Comparison of ENCODE assay signal across 8 cellular contexts in genomic region chr17:82244413-82245140, GRCh38. TPM values are rescaled to one million over a fixed set of nuclear protein-coding genes. Genes with fewer than 3 reads are reported as not detected.
DNase-seq lines count a peak whose midpoint lies in the region; ATAC-seq and TF ChIP-seq lines count a peak whose summit lies in the region.

No MANE protein-coding gene starts in this region.

- CTCF ChIA-PET in activated CD4-positive, alpha-beta T cell treated with anti-CD3 and anti-CD28 coated beads, Interleukin-2, amount 10 ng/mL, durations not matched to agents 7 days and 5 days (lab: Charles Lee), result interaction anchor here (0.6 to 2.6 kb wide), 6 partner anchors 11 to 295 kb away, joined by 3 to 7 read pairs (median 4); no protein-coding TSS in a partner anchor

- no peaks in the 10 kb centered on the region for H3K9me3 Mint-ChIP-seq in activated CD4-positive, alpha-beta T cell treated with anti-CD3 and anti-CD28 coated beads, Interleukin-2, amount 10 ng/mL, durations not matched to agents 7 days and 5 days

- DNase-seq in activated CD4-positive, alpha-beta T cell treated with anti-CD3 and anti-CD28 coated beads, Interleukin-2, amount 10 ng/mL, durations not matched to agents 7 days and 5 days, result peak; percentile 46
- DNase-seq in activated CD4-positive, alpha-beta T cell treated with anti-CD3 and anti-CD28 coated beads, Interleukin-2, amount 50 U/mL, for 1 hour, result no peak
- peak; percentile 63 for DNase-seq in RKO (ENCODE audit: low spot score)
- peak; percentile 52 for DNase-seq in epithelial cell of esophagus (ENCODE audit: low read depth)
- no peak for DNase-seq in gastrocnemius medialis
- DNase-seq in posterior vena cava (ENCODE audit: low spot score), result no peak

- ATAC-seq in gastrocnemius medialis, result no peak
- no peak for ATAC-seq in HG03521 (IDR thresholded peaks at IDR 0.05; ENCODE audit: unreplicated experiment)
- ATAC-seq in GM19463 (IDR thresholded peaks at IDR 0.05; ENCODE audit: unreplicated experiment), result no peak

- peak; percentile 63 for TF ChIP-seq CTCF in epithelial cell of esophagus (IDR thresholded peaks at IDR 0.05; ENCODE audit: insufficient read depth, low read depth, low read length, missing control alignments)
- TF ChIP-seq CTCF in gastrocnemius medialis (IDR thresholded peaks at IDR 0.05 in 4 of 5, conservative IDR thresholded peaks at IDR 0.05 in 1 of 5), result peak; percentile 29 to 65 (median 45)

- no peaks in the 10 kb centered on the region for H3K27me3 ChIP-seq in gastrocnemius medialis

- no peaks in the 10 kb centered on the region for H3K9me3 ChIP-seq in gastrocnemius medialis

- TF ChIP-seq POLR2A in gastrocnemius medialis (IDR thresholded peaks at IDR 0.05), result no peak

- H3K27me3 Mint-ChIP-seq in activated CD4-positive, alpha-beta T cell treated with anti-CD3 and anti-CD28 coated beads, Interleukin-2, amount 10 ng/mL, durations not matched to agents 7 days and 5 days, result no peaks in the 10 kb centered on the region

- in situ Hi-C loops in gastrocnemius medialis (cut with MboI; ENCODE audit: low sequenced_read_pairs in 4 of 4), result no loop called here

- POLR2A ChIA-PET in activated CD4-positive, alpha-beta T cell treated with anti-CD3 and anti-CD28 coated beads, Interleukin-2, amount 10 ng/mL, durations not matched to agents 7 days and 5 days (lab: Charles Lee), result no interaction called here

- H3K4me3 ChIP-seq in epithelial cell of esophagus (ENCODE audit: low read length) (no peak overlapping the region), gastrocnemius medialis (no peak overlapping the region)

- peaks cover 63 to 65% of the 10 kb centered on the region in 2 donors for H3K4me1 ChIP-seq in gastrocnemius medialis

- H3K27ac ChIP-seq in gastrocnemius medialis, result peak overlapping the region; percentile 28 to 98 (median 91)

- peaks cover 44% of the 10 kb centered on the region for H3K4me1 Mint-ChIP-seq in activated CD4-positive, alpha-beta T cell treated with anti-CD3 and anti-CD28 coated beads, Interleukin-2, amount 10 ng/mL, durations not matched to agents 7 days and 5 days

- H3K36me3 ChIP-seq in gastrocnemius medialis, result peaks cover 0 to 54% of the 10 kb centered on the region in 2 donors

- peak overlapping the region; percentile 48 for H3K27ac Mint-ChIP-seq in activated CD4-positive, alpha-beta T cell treated with anti-CD3 and anti-CD28 coated beads, Interleukin-2, amount 10 ng/mL, durations not matched to agents 7 days and 5 days

- peaks cover 47% of the 10 kb centered on the region for H3K36me3 Mint-ChIP-seq in activated CD4-positive, alpha-beta T cell treated with anti-CD3 and anti-CD28 coated beads, Interleukin-2, amount 10 ng/mL, durations not matched to agents 7 days and 5 days (ENCODE audit: low read depth)

- intact Hi-C loops in gastrocnemius medialis (cut with DNase I; ENCODE audit: low total_unique reads), result no loop called here
- intact Hi-C loops in posterior vena cava (cut with DNase I), result no loop called here

- H3K4me3 Mint-ChIP-seq in activated CD4-positive, alpha-beta T cell treated with anti-CD3 and anti-CD28 coated beads, Interleukin-2, amount 10 ng/mL, durations not matched to agents 7 days and 5 days, result no peak overlapping the region

RNA-seq across cellular contexts. Expression of gene SLC16A3, which starts 15.7 kb away (rescaled TPM):
- 100 to 1,000 TPM; 104 to 140 TPM for total RNA-seq in activated CD4-positive, alpha-beta T cell treated with anti-CD3 and anti-CD28 coated beads, Interleukin-2, amount 10 ng/mL, durations not matched to agents 7 days and 5 days
- 100 to 1,000 TPM in 2 of 4 donors, 10 to 100 TPM in 2; 46.0 to 173 (median 126) TPM for total RNA-seq in gastrocnemius medialis
- total RNA-seq in posterior vena cava, result 10 to 100 TPM; 53.7 to 65.6 TPM

RNA-seq across cellular contexts. Expression of gene CSNK1D, which starts 28.9 kb away (rescaled TPM):
- 100 to 1,000 TPM; 115 to 142 TPM for total RNA-seq in activated CD4-positive, alpha-beta T cell treated with anti-CD3 and anti-CD28 coated beads, Interleukin-2, amount 10 ng/mL, durations not matched to agents 7 days and 5 days
- 10 to 100 TPM; 34.0 to 55.2 (median 47.3) TPM for total RNA-seq in gastrocnemius medialis
- 100 to 1,000 TPM in 1 of 2 donors, 10 to 100 TPM in 1; 93.6 to 103 TPM for total RNA-seq in posterior vena cava

RNA-seq across cellular contexts. Expression of gene CCDC57, which starts 31.9 kb away (rescaled TPM):
- 10 to 100 TPM; 60.5 to 69.7 TPM for total RNA-seq in activated CD4-positive, alpha-beta T cell treated with anti-CD3 and anti-CD28 coated beads, Interleukin-2, amount 10 ng/mL, durations not matched to agents 7 days and 5 days
- total RNA-seq in gastrocnemius medialis (10 to 100 TPM in 1 of 4 donors, 1 to 10 TPM in 3; 3.7 to 11.3 (median 5.1) TPM), posterior vena cava (10 to 100 TPM; 20.3 to 28.5 TPM)

Comparison
In these comparisons a context has a peak if more than half of its experiments do, and no peak if none do; other contexts are left out.
1. DNase-seq: peak in activated CD4-positive, alpha-beta T cell treated with anti-CD3 and anti-CD28 coated beads, Interleukin-2, amount 10 ng/mL, durations not matched to agents 7 days and 5 days (single experiment), RKO (single experiment) and epithelial cell of esophagus (single experiment); none in activated CD4-positive, alpha-beta T cell treated with anti-CD3 and anti-CD28 coated beads, Interleukin-2, amount 50 U/mL, for 1 hour (single experiment), gastrocnemius medialis (0 of 2) and posterior vena cava (single experiment).